Comparison of ENCODE assay signal across 12 cellular contexts in the genomic region with DNA sequence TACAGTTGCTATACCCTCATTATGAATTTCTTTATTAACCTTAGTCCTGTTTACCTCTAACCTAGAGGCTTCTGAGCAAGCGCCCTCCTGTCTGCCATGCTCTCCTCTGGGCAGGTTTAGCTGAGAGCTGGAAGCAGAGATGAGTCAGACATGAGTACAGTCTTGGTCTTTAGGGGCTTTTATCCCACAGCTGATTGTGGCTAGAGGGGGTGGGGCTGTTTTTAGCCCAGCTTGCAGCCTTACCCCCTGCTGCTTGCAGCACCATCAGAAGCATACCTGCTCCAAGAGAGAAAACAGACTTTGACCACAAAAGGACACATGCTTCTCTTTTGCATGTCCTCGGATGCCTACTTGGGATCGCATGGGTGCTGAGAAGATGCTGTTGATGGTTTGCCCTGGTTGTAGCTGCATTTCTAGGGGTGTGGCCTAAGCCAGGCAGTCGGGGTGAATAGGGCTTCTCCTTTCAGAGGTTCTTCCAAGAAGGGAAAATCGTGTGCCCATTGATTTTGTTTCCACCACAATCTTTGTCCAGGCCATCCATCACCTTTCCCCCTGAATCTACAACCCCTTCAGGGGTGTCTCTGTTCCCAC.
DNase-seq lines count a peak whose midpoint lies in the region; ATAC-seq, FAIRE-seq and TF ChIP-seq lines count a peak whose summit lies in the region.
"Had no signal": no experiment of that assay in that cellular context is flagged by ENCODE, and none has a peak within 500 bp of the region (broad histone marks: within the 10 kb centered on the region; RNA-seq: fewer than 3 reads in every experiment).

No MANE protein-coding gene starts in this region.

- no peaks in the 10 kb centered on the region for H4K20me1 ChIP-seq in H1 (replicated peaks in 1 of 2; ENCODE audit: control insufficient read depth in 1 of 2, insufficient read depth in 2 of 2, low read length in 2 of 2)
- no peaks in the 10 kb centered on the region for H4K20me1 ChIP-seq in GM23248 (ENCODE audit: insufficient read depth)

- H3K18ac ChIP-seq in H1 (ENCODE audit: extremely low read depth, low read length): no peak overlapping the region

- no peak overlapping the region for H3K4ac ChIP-seq in H1 (replicated peaks; ENCODE audit: insufficient read length, low read depth, low read length)

- H3K36me3 ChIP-seq in H1 (ENCODE audit: control insufficient read depth in 2 of 4, insufficient read depth in 4 of 4, low read length in 3 of 4) (no peaks in the 10 kb centered on the region), GM23248 (ENCODE audit: low read depth) (no peaks in the 10 kb centered on the region)
- H3K36me3 ChIP-seq: SJSA1, upper lobe of left lung had no signal

- no peak overlapping the region for H3K56ac ChIP-seq in H1 (replicated peaks; ENCODE audit: insufficient read length, low read depth, low read length)

- H2AFZ ChIP-seq in H1 (ENCODE audit: low read length) (no peak overlapping the region), GM23248 (no peak overlapping the region)

- no peaks in the 10 kb centered on the region for H3K79me1 ChIP-seq in H1 (ENCODE audit: low read depth, low read length)

- no peak for TF ChIP-seq CTCF in VCaP (conservative IDR thresholded peaks at IDR 0.05)
- TF ChIP-seq CTCF in H1 (IDR thresholded peaks at IDR 0.05; ENCODE audit: control extremely low read depth in 1 of 3, insufficient read depth in 1 of 3, low read depth in 1 of 3, low read length in 3 of 3): no peak

- no peak overlapping the region for H3K23ac ChIP-seq in H1 (ENCODE audit: insufficient read length)

- no peaks in the 10 kb centered on the region for H3K9me2 ChIP-seq in GM23248 (ENCODE audit: insufficient read depth)

- H2BK5ac ChIP-seq in H1 (ENCODE audit: low read depth, low read length): no peak overlapping the region

- no peak overlapping the region for H2BK15ac ChIP-seq in H1 (ENCODE audit: low read length)

- POLR2A ChIA-PET in H1 (lab: Charles Lee; ENCODE audit: partially characterized antibody): interaction anchor here (0.8 kb wide), 1 partner anchor 27 kb away, joined by 3 read pairs; no protein-coding TSS in a partner anchor

- H3K4me3 ChIP-seq in H1 (ENCODE audit: extremely low read depth in 1 of 4, insufficient read depth in 2 of 4, low read depth in 3 of 4, low read length in 4 of 4): no peak overlapping the region
- H3K4me3 ChIP-seq in GM23248: no peak overlapping the region
- H3K4me3 ChIP-seq: SJSA1, upper lobe of left lung had no signal

- H3K79me2 ChIP-seq in H1 (ENCODE audit: control insufficient read depth in 1 of 2, insufficient read depth in 2 of 2, low read length in 2 of 2) (no peaks in the 10 kb centered on the region), GM23248 (ENCODE audit: insufficient read depth) (no peaks in the 10 kb centered on the region)

- no peak overlapping the region for H3K4me2 ChIP-seq in H1 (ENCODE audit: insufficient read depth in 1 of 2, low read depth in 2 of 2, low read length in 2 of 2)
- no peak overlapping the region for H3K4me2 ChIP-seq in GM23248 (ENCODE audit: unreplicated experiment)

- no peak overlapping the region for H3K14ac ChIP-seq in H1 (ENCODE audit: insufficient read length)

- H2BK12ac ChIP-seq in H1 (ENCODE audit: low read depth, low read length): no peak overlapping the region

- H4K91ac ChIP-seq in H1 (replicated peaks; ENCODE audit: insufficient read length, low read length): no peak overlapping the region

- no peaks in the 10 kb centered on the region for H3K23me2 ChIP-seq in H1 (ENCODE audit: low read depth, low read length)

- ATAC-seq in GM19025 (IDR thresholded peaks at IDR 0.05; ENCODE audit: low read depth, unreplicated experiment): peak; percentile 65
- ATAC-seq in HG02973 (IDR thresholded peaks at IDR 0.05; ENCODE audit: unreplicated experiment): no peak

- H4K5ac ChIP-seq in H1 (ENCODE audit: insufficient read length, low read depth, low read length): no peak overlapping the region

- in situ Hi-C loops in ACHN (cut with HindIII; ENCODE audit: low pct_ligation_motif_present, low pct_unique_long_range_greater_than_20kb, low sequenced_read_pairs): no loop called here
- in situ Hi-C loops in GM23248 (cut with MboI): loop anchor here (10.0 to 25.0 kb wide), 3 partner anchors 146 to 698 kb away; no protein-coding TSS in a partner anchor

- no peak overlapping the region for H2BK20ac ChIP-seq in H1 (ENCODE audit: low read length)

- peak; percentile 33 for DNase-seq in ACHN
- DNase-seq in H1 (ENCODE audit: low read depth in 1 of 2, low spot score in 2 of 2): no peak
- no peak for DNase-seq in GM23248
- no peak for DNase-seq in HTR-8/SVneo (ENCODE audit: insufficient read length, low spot score)
- DNase-seq in SHP77 treated with DMSO at 0.1 percent for 48 hours (lab: John Stamatoyannopoulos, UW): no peak
- DNase-seq: NCI-H2029; stimulated activated CD4-positive, alpha-beta T cell treated with anti-CD3 and anti-CD28 coated beads, Interleukin-4, amount 100 ng/mL, for 4 hours; upper lobe of left lung had no signal

- H2AK5ac ChIP-seq in H1 (ENCODE audit: low read depth, low read length): no peak overlapping the region

- CTCF ChIA-PET in H1 (lab: Charles Lee; ENCODE audit: partially characterized antibody): interaction anchor here (0.8 to 5.2 kb wide), 5 partner anchors 8 to 224 kb away, joined by 3 to 32 read pairs (median 4); no protein-coding TSS in a partner anchor

- no peak for TF ChIP-seq EP300 in H1 (IDR thresholded peaks at IDR 0.05; ENCODE audit: borderline replicate concordance in 1 of 2, low read depth in 2 of 2, low read length in 2 of 2)

- no peak overlapping the region for H3K9ac ChIP-seq in H1 (replicated peaks in 1 of 4; ENCODE audit: extremely low read depth in 1 of 4, low read depth in 3 of 4, low read length in 3 of 4)
- no peak overlapping the region for H3K9ac ChIP-seq in GM23248

- no peak for TF ChIP-seq RAD21 in H1 (IDR thresholded peaks at IDR 0.05 in 1 of 2, conservative IDR thresholded peaks at IDR 0.05 in 1 of 2; ENCODE audit: low read depth in 2 of 2, low read length in 2 of 2)

- FAIRE-seq in H1 (lab: Jason Lieb, UNC) (no peak), HTR-8/SVneo (lab: Jason Lieb, UNC) (no peak)

- H3K27ac ChIP-seq in VCaP: peak overlapping the region; percentile 56; the same call in 1 of the 2 replicates
- H3K27ac ChIP-seq in H1 (ENCODE audit: low read depth, low read length): no peak overlapping the region
- H3K27ac ChIP-seq in GM23248: no peak overlapping the region
- H3K27ac ChIP-seq: SJSA1, upper lobe of left lung had no signal

- H3K27me3 ChIP-seq in H1 (replicated peaks in 1 of 4; ENCODE audit: control insufficient read depth in 3 of 4, extremely low read depth in 1 of 4, insufficient read depth in 3 of 4, low read length in 3 of 4) (no peaks in the 10 kb centered on the region; a peak in 1 of 7 replicates), GM23248 (replicated peaks; ENCODE audit: insufficient read depth) (peaks cover 16% of the 10 kb centered on the region)
- H3K27me3 ChIP-seq: SJSA1, upper lobe of left lung had no signal

- peaks cover 0 to 5% (median 1%) of the 10 kb centered on the region in 4 experiments; a peak in 3 of 7 replicates for H3K4me1 ChIP-seq in H1 (replicated peaks in 1 of 4; ENCODE audit: control insufficient read depth in 3 of 4, insufficient read depth in 4 of 4, low read length in 3 of 4)
- no peaks in the 10 kb centered on the region for H3K4me1 ChIP-seq in GM23248 (ENCODE audit: insufficient read depth)
- H3K4me1 ChIP-seq: SJSA1, upper lobe of left lung had no signal

- H3F3A ChIP-seq in GM23248 (ENCODE audit: insufficient read depth): no peaks in the 10 kb centered on the region

- no peak overlapping the region for H2BK120ac ChIP-seq in H1 (replicated peaks; ENCODE audit: low read depth, low read length)

- TF ChIP-seq POLR2A in H1 (IDR thresholded peaks at IDR 0.05; ENCODE audit: control extremely low read depth in 1 of 2, low read depth in 2 of 2, low read length in 2 of 2): no peak

- WGBS in H1 (ENCODE audit: extremely low coverage in 1 of 2, insufficient coverage in 1 of 2, insufficient read length in 1 of 2, insufficient replicate concordance in 2 of 2, low coverage in 1 of 2, low lambda C conversion rate in 2 of 2, missing lambda C conversion rate in 1 of 2), 2 experiments: 88% methylated on average over 5 of the region's 5 CpGs; no CpG with 5 or more reads in 1 of the 2 experiments
- WGBS in GM23248 (ENCODE audit: low coverage in 1 of 2, low lambda C conversion rate in 2 of 2, missing lambda C conversion rate in 2 of 2), 2 experiments: 68 to 73% methylated on average over 5 of the region's 5 CpGs

- H3K9me3 ChIP-seq in H1 (ENCODE audit: insufficient read depth in 2 of 2, low read depth in 1 of 2, low read length in 1 of 2) (no peaks in the 10 kb centered on the region), GM23248 (ENCODE audit: low read depth) (no peaks in the 10 kb centered on the region)
- H3K9me3 ChIP-seq: SJSA1, upper lobe of left lung had no signal

- H4K8ac ChIP-seq in H1 (ENCODE audit: extremely low read depth, insufficient read depth, low read length): no peak overlapping the region

TF ChIP-seq in H1, 55 proteins besides CTCF, POLR2A, EP300 and RAD21:
- TF ChIP-seq YY1 (IDR thresholded peaks at IDR 0.05; ENCODE audit: low read depth, low read length) (0 out of 2 replicates have a peak, but pooled peaks have one; percentile 39), TAF1 (IDR thresholded peaks at IDR 0.05; ENCODE audit: low read depth, low read length) (no peak), MAFK (IDR thresholded peaks at IDR 0.05; ENCODE audit: low read depth, low read length) (no peak)
